9 cellular contexts compared by ENCODE assay signal in genomic region chr10:132627736-132628512, GRCh38.
DNase-seq lines count a peak whose midpoint lies in the region; ATAC-seq lines count a peak whose summit lies in the region.
"Had no signal": no experiment of that assay in that cellular context is flagged by ENCODE, and none has a peak within 500 bp of the region (broad histone marks: within the 10 kb centered on the region; RNA-seq: fewer than 3 reads in every experiment).

No MANE protein-coding gene starts in this region.

- peak; percentile 15 for ATAC-seq in left ventricle myocardium superior
- ATAC-seq in HG02885 (IDR thresholded peaks at IDR 0.05; ENCODE audit: poor library complexity, unreplicated experiment), result no peak

- H3K36me3 ChIP-seq in skeletal muscle satellite cell (ENCODE audit: insufficient read depth, low read length), result no peaks in the 10 kb centered on the region

- peak; percentile 29 for DNase-seq in ELR (ENCODE audit: low read depth)
- peak; percentile 78 for DNase-seq in UCSD-AML1 (lab: John Stamatoyannopoulos, UW; ENCODE audit: unreplicated experiment)
- DNase-seq in left ventricle myocardium superior, result peak; percentile 68
- no peak for DNase-seq in NCI-H69 (lab: John Stamatoyannopoulos, UW)
- no peak for DNase-seq in NCI-H526 treated with DMSO at 0.1 percent for 48 hours (lab: John Stamatoyannopoulos, UW)
- DNase-seq in NCI-H2171 treated with DMSO at 0.1 percent for 48 hours (lab: John Stamatoyannopoulos, UW), result no peak
- DNase-seq: central memory CD4-positive, alpha-beta T cell had no signal

- H3K9ac ChIP-seq in skeletal muscle satellite cell (ENCODE audit: low read depth, low read length), result no peak overlapping the region

- peaks cover 14% of the 10 kb centered on the region for H3K27me3 ChIP-seq in skeletal muscle satellite cell (ENCODE audit: control insufficient read depth, insufficient read depth, low read length)

- H3K9me3 ChIP-seq in skeletal muscle satellite cell (replicated peaks; ENCODE audit: low read length), result no peaks in the 10 kb centered on the region

- peaks cover 29% of the 10 kb centered on the region for H3K4me1 ChIP-seq in skeletal muscle satellite cell (ENCODE audit: control insufficient read depth, insufficient read depth, low read length)

- intact Hi-C loops in left ventricle myocardium superior (cut with micrococcal nuclease), result no loop called here

- no peak overlapping the region for H3K4me3 ChIP-seq in skeletal muscle satellite cell (ENCODE audit: low read length)

- peak overlapping the region; percentile 48 for H3K4me2 ChIP-seq in skeletal muscle satellite cell (ENCODE audit: low read length)

Comparison
In these comparisons a context has a peak if more than half of its experiments do, and no peak if none do; other contexts are left out.
1. DNase-seq: peak in ELR (single experiment), UCSD-AML1 (single experiment) and left ventricle myocardium superior (single experiment); none in NCI-H69 (single experiment), NCI-H526 treated with DMSO at 0.1 percent for 48 hours (single experiment) and NCI-H2171 treated with DMSO at 0.1 percent for 48 hours (single experiment).